Comparison of ENCODE assay signal across 8 cellular contexts in the genomic region with DNA sequence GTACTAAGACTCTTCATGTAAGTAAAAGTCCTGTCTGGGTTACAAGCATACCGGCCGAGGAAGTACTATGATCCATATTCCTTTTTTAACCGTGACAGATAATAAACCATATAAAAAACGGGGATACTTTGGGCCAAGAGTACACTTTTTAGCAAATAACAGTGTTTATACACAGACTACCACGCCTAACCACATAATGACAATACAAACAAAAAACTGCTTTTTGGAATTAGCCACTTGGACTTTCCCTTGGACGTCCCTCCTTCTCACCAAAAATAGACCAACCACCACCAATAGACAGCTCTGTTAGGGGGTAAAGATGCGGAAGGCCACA. TPM values are rescaled to one million over a fixed set of nuclear protein-coding genes. Genes with fewer than 3 reads are reported as not detected.
DNase-seq lines count a peak whose midpoint lies in the region; ATAC-seq, FAIRE-seq and TF ChIP-seq lines count a peak whose summit lies in the region.

No MANE protein-coding gene starts in this region.

- H3K27ac ChIP-seq in kidney (ENCODE audit: low read depth in 2 of 2, low read length in 2 of 2) (no peak overlapping the region), substantia nigra (ENCODE audit: low read depth, low read length, poor library complexity, severe bottlenecking) (peak overlapping the region; percentile 51)

- intact Hi-C loops in kidney (cut with DNase I) = no loop called here

- H3K9me3 Mint-ChIP-seq in T-helper 2 cell treated with Interferon-gamma antibody and Interleukin-4, amounts not matched to agents 5 μg/mL and 100 μg/mL, for 36 hours = peaks cover 4% of the 10 kb centered on the region
- H3K9me3 Mint-ChIP-seq in activated naive CD8-positive, alpha-beta T cell (ENCODE audit: low read depth) = no peaks in the 10 kb centered on the region

- peaks cover 21% of the 10 kb centered on the region for H3K36me3 Mint-ChIP-seq in T-helper 2 cell treated with Interferon-gamma antibody and Interleukin-4, amounts not matched to agents 5 μg/mL and 100 μg/mL, for 36 hours (ENCODE audit: low read depth)
- peaks cover 9% of the 10 kb centered on the region for H3K36me3 Mint-ChIP-seq in activated naive CD8-positive, alpha-beta T cell

- no peak for FAIRE-seq in kidney (lab: Jason Lieb, UNC)

- peak overlapping the region; percentile 90 to 95 for H3K4me3 ChIP-seq in kidney (ENCODE audit: low read length in 2 of 2)

- H3K9ac ChIP-seq in kidney (ENCODE audit: low read length in 2 of 2) = peak overlapping the region; percentile 80 to 88

- peak overlapping the region; percentile 91 for H3K27ac Mint-ChIP-seq in T-helper 2 cell treated with Interferon-gamma antibody and Interleukin-4, amounts not matched to agents 5 μg/mL and 100 μg/mL, for 36 hours
- peak overlapping the region; percentile 92 for H3K27ac Mint-ChIP-seq in activated naive CD8-positive, alpha-beta T cell

- ATAC-seq in HG03571 (IDR thresholded peaks at IDR 0.05; ENCODE audit: unreplicated experiment) = no peak

- TF ChIP-seq CTCF in kidney (IDR thresholded peaks at IDR 0.05; ENCODE audit: borderline replicate concordance, extremely low read depth, insufficient read depth) = no peak

- H3K9me3 ChIP-seq in kidney (ENCODE audit: control insufficient read depth in 1 of 2, low read length in 2 of 2) = no peaks in the 10 kb centered on the region

- H3K36me3 ChIP-seq in kidney (ENCODE audit: control insufficient read depth in 1 of 2, insufficient read depth in 2 of 2, low read length in 2 of 2) = no peaks in the 10 kb centered on the region

- H3K4me1 Mint-ChIP-seq in T-helper 2 cell treated with Interferon-gamma antibody and Interleukin-4, amounts not matched to agents 5 μg/mL and 100 μg/mL, for 36 hours (ENCODE audit: low read depth) = peaks cover 30% of the 10 kb centered on the region
- peaks cover 56% of the 10 kb centered on the region for H3K4me1 Mint-ChIP-seq in activated naive CD8-positive, alpha-beta T cell (ENCODE audit: low read depth)

- H3K27me3 Mint-ChIP-seq in T-helper 2 cell treated with Interferon-gamma antibody and Interleukin-4, amounts not matched to agents 5 μg/mL and 100 μg/mL, for 36 hours (ENCODE audit: low read depth) = peaks cover 17% of the 10 kb centered on the region
- peaks cover 7% of the 10 kb centered on the region for H3K27me3 Mint-ChIP-seq in activated naive CD8-positive, alpha-beta T cell

- DNase-seq in T-helper 2 cell treated with Interferon-gamma antibody and Interleukin-4, amounts not matched to agents 5 μg/mL and 100 μg/mL, for 36 hours (ENCODE audit: low spot score) = no peak
- DNase-seq in T-helper 2 cell (no peak), kidney (no peak), substantia nigra (lab: John Stamatoyannopoulos, UW) (no peak), NAMALWA (ENCODE audit: low spot score) (no peak), mesenteric fat pad (ENCODE audit: low spot score) (no peak)

- peak overlapping the region; percentile 100 for H3K4me3 Mint-ChIP-seq in T-helper 2 cell treated with Interferon-gamma antibody and Interleukin-4, amounts not matched to agents 5 μg/mL and 100 μg/mL, for 36 hours
- H3K4me3 Mint-ChIP-seq in activated naive CD8-positive, alpha-beta T cell = peak overlapping the region; percentile 99

- peaks cover 2 to 4% of the 10 kb centered on the region in 2 donors for H3K4me1 ChIP-seq in kidney (ENCODE audit: control insufficient read depth in 1 of 2, insufficient read depth in 1 of 2, low read depth in 1 of 2, low read length in 2 of 2)

RNA-seq across cellular contexts. Expression of a gene that starts 0.8 kb away (rescaled TPM):
- total RNA-seq in kidney (31.5 TPM), mesenteric fat pad (25.4 TPM)
- 22.2 TPM for polyA plus RNA-seq in kidney (ENCODE audit: insufficient read depth, low read depth, low replicate concordance)
